9 cellular contexts compared by ENCODE assay signal in genomic region chr1:225441314-225442119, GRCh38.
DNase-seq lines count a peak whose midpoint lies in the region; ATAC-seq and TF ChIP-seq lines count a peak whose summit lies in the region.
"Had no signal": no experiment of that assay in that cellular context is flagged by ENCODE, and none has a peak within 500 bp of the region (broad histone marks: within the 10 kb centered on the region; RNA-seq: fewer than 3 reads in every experiment).

No MANE protein-coding gene starts in this region.

- peak overlapping the region; percentile 40 to 86 (median 76) for H3K4me2 ChIP-seq in BLaER1 treated with 17β-estradiol and CSF1 and Interleukin-3, amounts not matched to agents 10 nM and 100 nM

- H3K9ac ChIP-seq in BLaER1 treated with 17β-estradiol and CSF1 and Interleukin-3, amounts not matched to agents 10 nM and 100 nM: peak overlapping the region in 4 of 11 experiments; percentile 4 to 29 (median 6); a peak in 3 of 22 replicates

- peaks cover 57 to 75% (median 66%) of the 10 kb centered on the region in 10 experiments for H3K4me1 ChIP-seq in BLaER1 treated with 17β-estradiol and CSF1 and Interleukin-3, amounts not matched to agents 10 nM and 100 nM

- TF ChIP-seq CTCF in fibroblast of mammary gland (conservative IDR thresholded peaks at IDR 0.05; ENCODE audit: control insufficient read depth, insufficient read depth, low read depth, low read length): peak; percentile 32

- no peak overlapping the region for H3K4me3 ChIP-seq in BLaER1 treated with 17β-estradiol and CSF1 and Interleukin-3, amounts not matched to agents 10 nM and 100 nM
- H3K4me3 ChIP-seq in fibroblast of mammary gland (ENCODE audit: control insufficient read depth, low read depth, low read length): no peak overlapping the region

- H3K27ac ChIP-seq in BLaER1 treated with 17β-estradiol and CSF1 and Interleukin-3, amounts not matched to agents 10 nM and 100 nM: peak overlapping the region in 9 of 11 experiments; percentile 0 to 99 (median 35); a peak in 13 of 22 replicates
- H3K27ac ChIP-seq: HL-60 had no signal

- peaks cover 0 to 11% (median 0%) of the 10 kb centered on the region in 11 experiments; a peak in 4 of 22 replicates for H3K9me3 ChIP-seq in BLaER1 treated with 17β-estradiol and CSF1 and Interleukin-3, amounts not matched to agents 10 nM and 100 nM (replicated peaks in 1 of 11)

- no peaks in the 10 kb centered on the region for H4K20me1 ChIP-seq in BLaER1 treated with 17β-estradiol and CSF1 and Interleukin-3, amounts not matched to agents 10 nM and 100 nM

- DNase-seq in Kasumi-1 (lab: John Stamatoyannopoulos, UW): peak; percentile 16 to 27
- peak; percentile 18 for DNase-seq in fibroblast of mammary gland (ENCODE audit: low read depth)
- no peak for DNase-seq in DMS79 (lab: John Stamatoyannopoulos, UW)
- DNase-seq in NCI-H345 treated with DMSO at 0.1 percent for 48 hours (lab: John Stamatoyannopoulos, UW; ENCODE audit: unreplicated experiment): no peak
- no peak for DNase-seq in stimulated activated naive CD4-positive, alpha-beta T cell treated with Interleukin-2 at 50 U/mL for 16 hours (lab: John Stamatoyannopoulos, UW)

- H3K36me3 ChIP-seq in BLaER1 treated with 17β-estradiol and CSF1 and Interleukin-3, amounts not matched to agents 10 nM and 100 nM: no peaks in the 10 kb centered on the region

- ATAC-seq in GM19372 (IDR thresholded peaks at IDR 0.05; ENCODE audit: low read depth, unreplicated experiment): peak; percentile 28
- no peak for ATAC-seq in GM18519 (IDR thresholded peaks at IDR 0.05; ENCODE audit: low FRiP score, unreplicated experiment)

- H3K27me3 ChIP-seq in BLaER1 treated with 17β-estradiol and CSF1 and Interleukin-3, amounts not matched to agents 10 nM and 100 nM: no peaks in the 10 kb centered on the region

Comparison
In these comparisons a context has a peak if more than half of its experiments do, and no peak if none do; other contexts are left out.
1. DNase-seq: peak in Kasumi-1 (2 of 2) and fibroblast of mammary gland (single experiment); none in DMS79 (single experiment), NCI-H345 treated with DMSO at 0.1 percent for 48 hours (single experiment) and stimulated activated naive CD4-positive, alpha-beta T cell treated with Interleukin-2 at 50 U/mL for 16 hours (single experiment).